Comparison of ENCODE assay signal across 1 cellular context in genomic region chr5:44942524-44943001, GRCh38.
TF ChIP-seq lines count a peak whose summit lies in the region.

No MANE protein-coding gene starts in this region.

TF ChIP-seq in GM23338, 12 proteins besides CTCF, POLR2A, EP300 and RAD21:
- TF ChIP-seq, protein P1, sequence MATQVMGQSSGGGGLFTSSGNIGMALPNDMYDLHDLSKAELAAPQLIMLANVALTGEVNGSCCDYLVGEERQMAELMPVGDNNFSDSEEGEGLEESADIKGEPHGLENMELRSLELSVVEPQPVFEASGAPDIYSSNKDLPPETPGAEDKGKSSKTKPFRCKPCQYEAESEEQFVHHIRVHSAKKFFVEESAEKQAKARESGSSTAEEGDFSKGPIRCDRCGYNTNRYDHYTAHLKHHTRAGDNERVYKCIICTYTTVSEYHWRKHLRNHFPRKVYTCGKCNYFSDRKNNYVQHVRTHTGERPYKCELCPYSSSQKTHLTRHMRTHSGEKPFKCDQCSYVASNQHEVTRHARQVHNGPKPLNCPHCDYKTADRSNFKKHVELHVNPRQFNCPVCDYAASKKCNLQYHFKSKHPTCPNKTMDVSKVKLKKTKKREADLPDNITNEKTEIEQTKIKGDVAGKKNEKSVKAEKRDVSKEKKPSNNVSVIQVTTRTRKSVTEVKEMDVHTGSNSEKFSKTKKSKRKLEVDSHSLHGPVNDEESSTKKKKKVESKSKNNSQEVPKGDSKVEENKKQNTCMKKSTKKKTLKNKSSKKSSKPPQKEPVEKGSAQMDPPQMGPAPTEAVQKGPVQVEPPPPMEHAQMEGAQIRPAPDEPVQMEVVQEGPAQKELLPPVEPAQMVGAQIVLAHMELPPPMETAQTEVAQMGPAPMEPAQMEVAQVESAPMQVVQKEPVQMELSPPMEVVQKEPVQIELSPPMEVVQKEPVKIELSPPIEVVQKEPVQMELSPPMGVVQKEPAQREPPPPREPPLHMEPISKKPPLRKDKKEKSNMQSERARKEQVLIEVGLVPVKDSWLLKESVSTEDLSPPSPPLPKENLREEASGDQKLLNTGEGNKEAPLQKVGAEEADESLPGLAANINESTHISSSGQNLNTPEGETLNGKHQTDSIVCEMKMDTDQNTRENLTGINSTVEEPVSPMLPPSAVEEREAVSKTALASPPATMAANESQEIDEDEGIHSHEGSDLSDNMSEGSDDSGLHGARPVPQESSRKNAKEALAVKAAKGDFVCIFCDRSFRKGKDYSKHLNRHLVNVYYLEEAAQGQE (IDR thresholded peaks at IDR 0.05; ENCODE audit: unreplicated experiment), result no peak
- TF ChIP-seq EZH2 (IDR thresholded peaks at IDR 0.05; ENCODE audit: low read depth, unreplicated experiment) (no peak), ZNF114 (CRISPR knock-in tag; IDR thresholded peaks at IDR 0.05) (no peak)
TF ChIP-seq in GM23338: peak in this region for 0.
